Comparison of ENCODE assay signal across 10 cellular contexts in the genomic region with DNA sequence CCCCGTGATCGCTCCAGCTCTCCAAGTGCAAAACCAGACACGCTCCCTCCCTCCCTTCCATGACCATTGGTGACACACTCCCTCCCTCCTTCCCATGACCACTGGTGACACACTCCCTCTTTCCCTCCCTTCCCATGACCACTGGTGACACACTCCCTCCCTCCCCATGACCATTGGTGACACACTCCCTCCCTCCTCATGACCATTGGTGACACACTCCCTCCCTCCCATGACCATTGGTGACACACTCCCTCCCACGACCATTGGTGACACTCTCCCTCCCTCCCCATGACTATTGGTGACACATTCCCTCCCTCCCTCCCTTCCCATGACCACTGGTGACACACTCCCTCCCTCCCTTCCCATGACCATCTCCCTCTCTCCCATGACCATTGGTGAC. TPM values are rescaled to one million over a fixed set of nuclear protein-coding genes. Genes with fewer than 3 reads are reported as not detected.
A peak's percentile ranks its signal among the peaks of the same experiment; 100 is the strongest.
DNase-seq lines count a peak whose midpoint lies in the region; ATAC-seq, FAIRE-seq and TF ChIP-seq lines count a peak whose summit lies in the region.
"Had no signal": no experiment of that assay in that cellular context is flagged by ENCODE, and none has a peak within 500 bp of the region (broad histone marks: within the 10 kb centered on the region; RNA-seq: fewer than 3 reads in every experiment).

No MANE protein-coding gene starts in this region.

- H3K9me3 ChIP-seq in H1 (ENCODE audit: insufficient read depth in 2 of 2, low read depth in 1 of 2, low read length in 1 of 2), result peaks cover 0 to 56% of the 10 kb centered on the region in 2 experiments; a peak in 3 of 4 replicates
- H3K9me3 ChIP-seq in osteoblast (ENCODE audit: low read depth, low read length), result no peaks in the 10 kb centered on the region

- H3K4me2 ChIP-seq in H1 (ENCODE audit: insufficient read depth in 1 of 2, low read depth in 2 of 2, low read length in 2 of 2), result no peak overlapping the region
- no peak overlapping the region for H3K4me2 ChIP-seq in osteoblast (ENCODE audit: insufficient read depth, low read length)

- peak; percentile 94 for FAIRE-seq in H1 (lab: Jason Lieb, UNC)
- FAIRE-seq: colon had no signal

- H3K27ac ChIP-seq in H1 (ENCODE audit: low read depth, low read length) (no peak overlapping the region), osteoblast (ENCODE audit: low read depth, low read length) (no peak overlapping the region)

- no peak overlapping the region for H2BK15ac ChIP-seq in H1 (ENCODE audit: low read length)

- H3K79me2 ChIP-seq in H1 (ENCODE audit: control insufficient read depth in 1 of 2, insufficient read depth in 2 of 2, low read length in 2 of 2), result no peaks in the 10 kb centered on the region
- H3K79me2 ChIP-seq in osteoblast (ENCODE audit: insufficient read depth, low read length), result no peaks in the 10 kb centered on the region

- H4K8ac ChIP-seq in H1 (ENCODE audit: extremely low read depth, insufficient read depth, low read length), result no peak overlapping the region

- no peaks in the 10 kb centered on the region; a peak in 1 of 7 replicates for H3K4me1 ChIP-seq in H1 (replicated peaks in 1 of 4; ENCODE audit: control insufficient read depth in 3 of 4, insufficient read depth in 4 of 4, low read length in 3 of 4)
- no peaks in the 10 kb centered on the region for H3K4me1 ChIP-seq in osteoblast (ENCODE audit: insufficient read depth, low read length)

- TF ChIP-seq EP300 in H1 (IDR thresholded peaks at IDR 0.05; ENCODE audit: borderline replicate concordance in 1 of 2, low read depth in 2 of 2, low read length in 2 of 2), result no peak

- no peak overlapping the region for H3K14ac ChIP-seq in H1 (ENCODE audit: insufficient read length)

- TF ChIP-seq POLR2A in H1 (IDR thresholded peaks at IDR 0.05; ENCODE audit: control extremely low read depth in 1 of 2, low read depth in 2 of 2, low read length in 2 of 2), result no peak

- H2BK5ac ChIP-seq in H1 (ENCODE audit: low read depth, low read length), result peak overlapping the region; percentile 66

- DNase-seq in GM03348 (ENCODE audit: low spot score) (peak; percentile 39), LHCN-M2 (ENCODE audit: low read depth) (peak; percentile 5), H1 (ENCODE audit: low read depth in 1 of 2, low spot score in 2 of 2) (no peak), osteoblast (ENCODE audit: insufficient read length, low spot score, missing footprints) (peak; percentile 92), NCI-H1092 treated with DMSO at 0.1 percent for 48 hours (lab: John Stamatoyannopoulos, UW) (no peak), T-helper 2 cell (no peak), putamen (ENCODE audit: low spot score) (no peak)
- DNase-seq: NCI-H2081 treated with DMSO at 0.1 percent for 48 hours had no signal

- H3K36me3 ChIP-seq in H1 (ENCODE audit: control insufficient read depth in 2 of 4, insufficient read depth in 4 of 4, low read length in 3 of 4) (no peaks in the 10 kb centered on the region), osteoblast (ENCODE audit: insufficient read depth, low read length) (no peaks in the 10 kb centered on the region)

- H3K18ac ChIP-seq in H1 (ENCODE audit: extremely low read depth, low read length), result no peak overlapping the region

- no peak overlapping the region for H3K4me3 ChIP-seq in H1 (ENCODE audit: extremely low read depth in 1 of 4, insufficient read depth in 2 of 4, low read depth in 3 of 4, low read length in 4 of 4)
- H3K4me3 ChIP-seq in osteoblast (ENCODE audit: insufficient read depth, low read length), result no peak overlapping the region

- no peak overlapping the region for H4K5ac ChIP-seq in H1 (ENCODE audit: insufficient read length, low read depth, low read length)

- no peak overlapping the region for H2BK20ac ChIP-seq in H1 (ENCODE audit: low read length)

- POLR2A ChIA-PET in H1 (lab: Charles Lee; ENCODE audit: partially characterized antibody), result no interaction called here

- ATAC-seq in HG02973 (IDR thresholded peaks at IDR 0.05; ENCODE audit: unreplicated experiment), result no peak

- no peaks in the 10 kb centered on the region for H4K20me1 ChIP-seq in H1 (replicated peaks in 1 of 2; ENCODE audit: control insufficient read depth in 1 of 2, insufficient read depth in 2 of 2, low read length in 2 of 2)
- no peaks in the 10 kb centered on the region for H4K20me1 ChIP-seq in osteoblast (ENCODE audit: insufficient read depth, low read length)

- TF ChIP-seq CTCF in H1 (IDR thresholded peaks at IDR 0.05; ENCODE audit: control extremely low read depth in 1 of 3, insufficient read depth in 1 of 3, low read depth in 1 of 3, low read length in 3 of 3) (no peak), osteoblast (IDR thresholded peaks at IDR 0.05; ENCODE audit: extremely low read depth, low read depth, low read length) (no peak)

- peak overlapping the region; percentile 93; the same call in 1 of the 2 replicates for H2AK5ac ChIP-seq in H1 (ENCODE audit: low read depth, low read length)

- no peak for TF ChIP-seq RAD21 in H1 (IDR thresholded peaks at IDR 0.05 in 1 of 2, conservative IDR thresholded peaks at IDR 0.05 in 1 of 2; ENCODE audit: low read depth in 2 of 2, low read length in 2 of 2)

- no peaks in the 10 kb centered on the region for H3K23me2 ChIP-seq in H1 (ENCODE audit: low read depth, low read length)

- CTCF ChIA-PET in H1 (lab: Charles Lee; ENCODE audit: partially characterized antibody), result no interaction called here

- H2AFZ ChIP-seq in H1 (ENCODE audit: low read length) (no peak overlapping the region), osteoblast (ENCODE audit: low read length) (no peak overlapping the region)

- H3K79me1 ChIP-seq in H1 (ENCODE audit: low read depth, low read length), result no peaks in the 10 kb centered on the region

- no peak overlapping the region for H3K56ac ChIP-seq in H1 (replicated peaks; ENCODE audit: insufficient read length, low read depth, low read length)

- H3K23ac ChIP-seq in H1 (ENCODE audit: insufficient read length), result no peak overlapping the region

- no peak overlapping the region for H4K91ac ChIP-seq in H1 (replicated peaks; ENCODE audit: insufficient read length, low read length)

- H2BK120ac ChIP-seq in H1 (replicated peaks; ENCODE audit: low read depth, low read length), result peak overlapping the region; percentile 54

- peak overlapping the region; percentile 11; the same call in 1 of the 2 replicates for H2BK12ac ChIP-seq in H1 (ENCODE audit: low read depth, low read length)

- H3K9ac ChIP-seq in H1 (replicated peaks in 1 of 4; ENCODE audit: extremely low read depth in 1 of 4, low read depth in 3 of 4, low read length in 3 of 4), result no peak overlapping the region

- 80% methylated on average over 2 of the region's 4 CpGs; no CpG with 5 or more reads in 1 of the 2 experiments for WGBS in H1 (ENCODE audit: extremely low coverage in 1 of 2, insufficient coverage in 1 of 2, insufficient read length in 1 of 2, insufficient replicate concordance in 2 of 2, low coverage in 1 of 2, low lambda C conversion rate in 2 of 2, missing lambda C conversion rate in 1 of 2), 2 experiments

- H3K27me3 ChIP-seq in H1 (replicated peaks in 1 of 4; ENCODE audit: control insufficient read depth in 3 of 4, extremely low read depth in 1 of 4, insufficient read depth in 3 of 4, low read length in 3 of 4), result no peaks in the 10 kb centered on the region
- H3K27me3 ChIP-seq in osteoblast (ENCODE audit: insufficient read depth, low read length), result no peaks in the 10 kb centered on the region

- no peak overlapping the region for H3K4ac ChIP-seq in H1 (replicated peaks; ENCODE audit: insufficient read length, low read depth, low read length)

TF ChIP-seq in H1, 55 proteins besides CTCF, POLR2A, EP300 and RAD21:
- TF ChIP-seq, protein P1, sequence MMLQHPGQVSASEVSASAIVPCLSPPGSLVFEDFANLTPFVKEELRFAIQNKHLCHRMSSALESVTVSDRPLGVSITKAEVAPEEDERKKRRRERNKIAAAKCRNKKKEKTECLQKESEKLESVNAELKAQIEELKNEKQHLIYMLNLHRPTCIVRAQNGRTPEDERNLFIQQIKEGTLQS (IDR thresholded peaks at IDR 0.05; ENCODE audit: insufficient read depth, low read depth, low read length), result no peak
- TF ChIP-seq GABPA (IDR thresholded peaks at IDR 0.05; ENCODE audit: borderline replicate concordance, insufficient read depth, low read length) (no peak), TCF12 (IDR thresholded peaks at IDR 0.05; ENCODE audit: low read depth, low read length) (no peak), CTBP2 (IDR thresholded peaks at IDR 0.05; ENCODE audit: borderline replicate concordance, insufficient read depth, insufficient read length, low read length) (no peak)

RNA-seq across cellular contexts. Expression of a gene that starts 56.3 kb away (rescaled TPM):
- total RNA-seq in LHCN-M2 (2014; rRNA removed) (21.1 and 29.9 TPM in 2 replicates), osteoblast (25.3 and 35.8 TPM in 2 replicates)
- polyA plus RNA-seq in LHCN-M2 (2012), result 15.5 TPM
- 3.5 and 5.1 TPM in 2 replicates for total RNA-seq in H1 (2021; fragmentation: NEBNext Ultra II Directional; extraction: Animal tissue kit (Norgen Biotek cat#: 25700))
- polyA plus RNA-seq in H1 (2011; rRNA removed), result 9.0 and 9.1 TPM in 2 replicates
- polyA plus RNA-seq in H1 (2011; cell fraction: cytosol; rRNA removed), result 3.9 TPM
- polyA plus RNA-seq in H1 (2011; cell fraction: nucleus; rRNA removed), result 13.2 TPM
- 3.0 to 6.8 TPM (median 5.8 TPM) in 4 replicates for polyA plus RNA-seq in H1 (2012, experiment 1 of 2)
- 4.3 TPM for polyA plus RNA-seq in H1 (2012, experiment 2 of 2)
- 4.6 TPM for polyA plus RNA-seq in H1 (2013, experiment 1 of 2)
- 4.0 TPM for polyA plus RNA-seq in H1 (2013, experiment 2 of 2)
- polyA minus RNA-seq in H1 (2011; rRNA and poly(A)+ RNA removed), result 9.2 and 12.6 TPM in 2 replicates
- polyA minus RNA-seq in H1 (2011; cell fraction: cytosol; rRNA and poly(A)+ RNA removed), result 2.3 TPM
- polyA minus RNA-seq in H1 (2011; cell fraction: nucleus; rRNA and poly(A)+ RNA removed), result 11.4 TPM

Comparison
In these comparisons a context has a peak if more than half of its experiments do, and no peak if none do; other contexts are left out.
1. DNase-seq: peak in GM03348 (single experiment), LHCN-M2 (single experiment) and osteoblast (single experiment); none in H1 (0 of 2), NCI-H1092 treated with DMSO at 0.1 percent for 48 hours (single experiment), T-helper 2 cell (0 of 5) and putamen (single experiment).